ENCODE assay signal across 10 cellular contexts in genomic region chr7:81908220-81908619, GRCh38.
"Had no signal": no experiment of that assay in that cellular context is flagged by ENCODE, and none has a peak within 500 bp of the region (broad histone marks: within the 10 kb centered on the region; RNA-seq: fewer than 3 reads in every experiment).

No MANE protein-coding gene starts in this region.

- DNase-seq: activated CD4-positive, alpha-beta memory T cell treated with anti-CD3 and anti-CD28 coated beads for 36 hours; activated gamma-delta T cell; activated T-cell treated with anti-CD3 and anti-CD28 coated beads, Interleukin-2, amount 50 U/mL, for 4 hours; aorta; mesendoderm; posterior cingulate gyrus; stomach; T-helper 9 cell had no signal

- H3K4me1 ChIP-seq: breast epithelium had no signal

- H3K36me3 ChIP-seq: breast epithelium, stomach had no signal

- H3K4me3 ChIP-seq: breast epithelium, hepatocyte, stomach had no signal

- H3K27me3 ChIP-seq: breast epithelium, hepatocyte, stomach had no signal
